In the genomic region with DNA sequence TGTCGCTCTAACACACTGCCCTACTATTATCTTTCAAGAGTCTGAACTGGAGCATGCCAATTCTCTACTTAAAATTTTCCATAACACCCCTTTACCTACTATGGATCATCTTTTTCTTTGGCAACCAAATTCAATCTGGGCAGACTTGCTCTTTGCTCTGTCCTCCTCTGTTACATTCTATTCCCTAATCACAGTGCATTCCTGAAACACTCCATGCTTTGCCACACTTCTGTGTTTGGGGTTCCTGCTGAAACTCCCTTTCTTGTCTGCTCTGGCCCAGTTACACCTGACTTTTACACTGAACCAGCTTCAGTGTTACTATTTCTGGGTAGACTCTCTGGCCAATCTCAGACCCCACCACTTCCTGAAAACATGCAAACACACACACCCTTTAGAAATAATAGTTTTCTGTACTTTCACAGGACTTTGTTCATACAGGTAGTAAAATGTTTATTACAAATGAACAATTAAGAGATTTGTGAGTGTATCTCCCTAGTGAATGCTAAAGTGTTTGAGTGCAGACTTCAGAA, we compare ENCODE assay signal across 16 cellular contexts.
"Had no signal": no experiment of that assay in that cellular context is flagged by ENCODE, and none has a peak within 500 bp of the region (broad histone marks: within the 10 kb centered on the region; RNA-seq: fewer than 3 reads in every experiment).

No MANE protein-coding gene starts in this region.

- H3K4me2 ChIP-seq: SK-N-SH had no signal

- H3K27ac ChIP-seq: RWPE1 had no signal

- H3K9ac ChIP-seq: SK-N-SH had no signal

- H3K9me2 ChIP-seq: SK-N-SH had no signal

- DNase-seq: KBM-7, NCI-H1092 treated with DMSO at 0.1 percent for 48 hours, NCI-H1436, NCI-H187, NCI-H2029 treated with DMSO at 0.1 percent for 48 hours, NCI-H2171 treated with DMSO at 0.1 percent for 48 hours, NCI-H524, NCI-H526 treated with DMSO at 0.1 percent for 48 hours, NCI-H748 treated with DMSO at 0.1 percent for 48 hours, PC-3, SHP77, SK-N-SH, SW 1271, T-cell had no signal

- ATAC-seq: Panc1, PC-3, T-cell had no signal

- H3K9me3 ChIP-seq: SK-N-SH had no signal
